Comparison of ENCODE assay signal across 18 cellular contexts in genomic region chr1:2060082-2060481, GRCh38. TPM values are rescaled to one million over a fixed set of nuclear protein-coding genes. Genes with fewer than 3 reads are reported as not detected.
DNase-seq lines count a peak whose midpoint lies in the region; ATAC-seq and TF ChIP-seq lines count a peak whose summit lies in the region.
"Had no signal": no experiment of that assay in that cellular context is flagged by ENCODE, and none has a peak within 500 bp of the region (broad histone marks: within the 10 kb centered on the region; RNA-seq: fewer than 3 reads in every experiment).

No MANE protein-coding gene starts in this region.

- H3K4me2 ChIP-seq in BLaER1 = peak overlapping the region; percentile 94
- no peak overlapping the region for H3K4me2 ChIP-seq in IMR-90 (ENCODE audit: low read depth, low read length)
- H3K4me2 ChIP-seq in neuronal stem cell (ENCODE audit: insufficient read depth, low read length, poor library complexity, severe bottlenecking) = no peak overlapping the region

- H3K79me1 ChIP-seq in IMR-90 (ENCODE audit: low read depth in 1 of 2, low read length in 2 of 2) (no peaks in the 10 kb centered on the region), neuronal stem cell (ENCODE audit: low read depth, low read length) (peaks cover 5% of the 10 kb centered on the region)

- CTCF ChIA-PET in IMR-90 (lab: Yijun Ruan, JAX) = no interaction called here

- H3K14ac ChIP-seq in IMR-90 (replicated peaks; ENCODE audit: low read depth, low read length) (no peak overlapping the region), neuronal stem cell (ENCODE audit: low read length) (no peak overlapping the region)

- intact Hi-C loops in IMR-90 (cut with micrococcal nuclease) (no loop called here), left lung (cut with DNase I) (no loop called here), thyroid gland (cut with DNase I) (no loop called here)

- H4K8ac ChIP-seq in IMR-90 (ENCODE audit: low read depth in 2 of 2, low read length in 2 of 2) (no peak overlapping the region), neuronal stem cell (ENCODE audit: low read depth, low read length) (peak overlapping the region; percentile 17)

- H2AK5ac ChIP-seq in IMR-90 (ENCODE audit: low read depth, low read length) = no peak overlapping the region
- H2AK5ac ChIP-seq in neuronal stem cell (ENCODE audit: low read depth, low read length) = no peak overlapping the region

- H3K9me3 ChIP-seq in BLaER1 = peaks cover 35% of the 10 kb centered on the region
- H3K9me3 ChIP-seq in IMR-90 (ENCODE audit: control insufficient read depth, insufficient read depth, low read length) = no peaks in the 10 kb centered on the region
- peaks cover 0 to 4% of the 10 kb centered on the region in 2 donors for H3K9me3 ChIP-seq in left lung
- peaks cover 3 to 8% of the 10 kb centered on the region in 2 donors for H3K9me3 ChIP-seq in neuronal stem cell (replicated peaks in 1 of 2; ENCODE audit: control insufficient read depth in 2 of 2, insufficient read depth in 1 of 2, low read depth in 1 of 2, low read length in 2 of 2)
- no peaks in the 10 kb centered on the region for H3K9me3 ChIP-seq in thyroid gland

- DNase-seq in IMR-90 (no peak), left lung (peak in 1 of 2 donors; percentile 81), neuronal stem cell (ENCODE audit: low spot score) (no peak), SK-N-DZ (ENCODE audit: low spot score) (no peak), thyroid gland (no peak)
- no peak for DNase-seq in activated CD4-positive, alpha-beta T cell treated with anti-CD3 and anti-CD28 coated beads for 4 hours
- DNase-seq: ACHN; CD8-positive, alpha-beta T cell; COR-L47; DND-41; GF-D8; GOT3; H9 had no signal

- no peak overlapping the region for H2BK12ac ChIP-seq in neuronal stem cell (ENCODE audit: low read length)

- H3K36me3 ChIP-seq in BLaER1 = peaks cover 4% of the 10 kb centered on the region
- H3K36me3 ChIP-seq in IMR-90 (ENCODE audit: control insufficient read depth, insufficient read depth, low read length) = no peaks in the 10 kb centered on the region
- peaks cover 0 to 28% of the 10 kb centered on the region in 2 donors for H3K36me3 ChIP-seq in left lung
- H3K36me3 ChIP-seq in neuronal stem cell (replicated peaks in 1 of 2; ENCODE audit: control insufficient read depth in 2 of 2, insufficient read depth in 2 of 2, low read length in 2 of 2) = peaks cover 0 to 9% of the 10 kb centered on the region in 2 donors
- peaks cover 6 to 7% of the 10 kb centered on the region in 2 donors for H3K36me3 ChIP-seq in thyroid gland

- dilution Hi-C loops in IMR-90 (cut with HindIII; ENCODE audit: low sequenced_read_pairs, unreplicated experiment) = no loop called here

- H3K18ac ChIP-seq in IMR-90 (ENCODE audit: low read depth, low read length) = no peak overlapping the region
- no peak overlapping the region for H3K18ac ChIP-seq in neuronal stem cell (ENCODE audit: low read length)

- H3K9ac ChIP-seq in BLaER1 = peak overlapping the region; percentile 72
- no peak overlapping the region for H3K9ac ChIP-seq in IMR-90 (ENCODE audit: low read depth, low read length)
- no peak overlapping the region for H3K9ac ChIP-seq in neuronal stem cell (ENCODE audit: low read depth, low read length, poor library complexity)

- H3K56ac ChIP-seq in IMR-90 (ENCODE audit: extremely low read depth, insufficient read depth, low read length) = no peak overlapping the region

- H2BK20ac ChIP-seq in IMR-90 (ENCODE audit: low read depth, low read length) = no peak overlapping the region

- no peaks in the 10 kb centered on the region for H3K27me3 ChIP-seq in BLaER1
- peaks cover 1% of the 10 kb centered on the region; the same call in 1 of the 2 replicates for H3K27me3 ChIP-seq in IMR-90 (ENCODE audit: control insufficient read depth, insufficient read depth, low read length)
- H3K27me3 ChIP-seq in left lung = no peaks in the 10 kb centered on the region
- H3K27me3 ChIP-seq in neuronal stem cell (ENCODE audit: control insufficient read depth in 3 of 3, insufficient read depth in 3 of 3, low read depth in 1 of 3, low read length in 3 of 3) = peaks cover 0 to 13% (median 0%) of the 10 kb centered on the region in 3 experiments
- H3K27me3 ChIP-seq in thyroid gland = no peaks in the 10 kb centered on the region

- no peak for ATAC-seq in IMR-90 (ENCODE audit: low read depth)
- ATAC-seq in left lung = peak; percentile 71
- no peak for ATAC-seq in HG03108 (IDR thresholded peaks at IDR 0.05; ENCODE audit: unreplicated experiment)
- ATAC-seq: CD8-positive, alpha-beta T cell had no signal

- POLR2A ChIA-PET in IMR-90 (lab: Charles Lee; ENCODE audit: unreplicated experiment) = no interaction called here

- in situ Hi-C loops in IMR-90 (cut with MboI; ENCODE audit: low sequenced_read_pairs) = no loop called here

- BruUV-seq in IMR-90 (replicated peaks; lab: Mats Ljungman, UMichigan) = no TSS peak

- H4K91ac ChIP-seq in IMR-90 (ENCODE audit: insufficient read depth, low read depth, low read length) = no peak overlapping the region
- no peak overlapping the region for H4K91ac ChIP-seq in neuronal stem cell (ENCODE audit: low read depth, low read length, poor library complexity)

- TF ChIP-seq POLR2A in IMR-90 (IDR thresholded peaks at IDR 0.05; ENCODE audit: low read depth, low read length) = no peak
- no peak for TF ChIP-seq POLR2A in thyroid gland (IDR thresholded peaks at IDR 0.05)

- 90% methylated on average over 2 of the region's 15 CpGs; no CpG with 5 or more reads in 1 of the 2 experiments for WGBS in IMR-90 (ENCODE audit: extremely low coverage in 2 of 2, insufficient read length in 1 of 2), 2 experiments
- no CpG with 5 or more reads among the region's 15 CpGs for WGBS in neuronal stem cell (ENCODE audit: extremely low coverage in 2 of 2, insufficient read length in 2 of 2, insufficient replicate concordance in 1 of 2), 2 donors
- WGBS in thyroid gland, 2 donors = 92 to 94% methylated on average over 7 to 13 of the region's 15 CpGs

- H2BK15ac ChIP-seq in IMR-90 (ENCODE audit: low read depth, low read length) = no peak overlapping the region
- no peak overlapping the region for H2BK15ac ChIP-seq in neuronal stem cell (ENCODE audit: low read length)

- H3K4ac ChIP-seq in IMR-90 (ENCODE audit: low read depth, low read length) (no peak overlapping the region), neuronal stem cell (ENCODE audit: low read length) (no peak overlapping the region)

- H4K5ac ChIP-seq in IMR-90 (ENCODE audit: low read depth, low read length) = no peak overlapping the region

- H3K27ac ChIP-seq in BLaER1 = peak overlapping the region; percentile 90
- no peak overlapping the region for H3K27ac ChIP-seq in IMR-90 (ENCODE audit: insufficient read depth, low read length)
- H3K27ac ChIP-seq in left lung = peak overlapping the region; percentile 60 to 61
- H3K27ac ChIP-seq in neuronal stem cell (replicated peaks; ENCODE audit: low read length) = no peak overlapping the region
- H3K27ac ChIP-seq in thyroid gland = no peak overlapping the region

- H2BK5ac ChIP-seq in IMR-90 (ENCODE audit: low read depth, low read length, poor library complexity, severe bottlenecking) = no peak overlapping the region
- H2BK5ac ChIP-seq in neuronal stem cell (ENCODE audit: low read length) = peak overlapping the region; percentile 53

- peak overlapping the region; percentile 2 for H2AFZ ChIP-seq in IMR-90 (replicated peaks; ENCODE audit: low read length, poor library complexity)
- no peak overlapping the region for H2AFZ ChIP-seq in neuronal stem cell (ENCODE audit: low read length)

- H3K4me1 ChIP-seq in BLaER1 (peaks cover 82% of the 10 kb centered on the region), IMR-90 (ENCODE audit: control insufficient read depth, insufficient read depth, low read length) (no peaks in the 10 kb centered on the region), left lung (peaks cover 0 to 3% of the 10 kb centered on the region in 2 donors), neuronal stem cell (ENCODE audit: control insufficient read depth in 2 of 2, insufficient read depth in 1 of 2, low read depth in 1 of 2, low read length in 2 of 2) (no peaks in the 10 kb centered on the region), thyroid gland (peaks cover 0 to 11% of the 10 kb centered on the region in 2 donors)

- H2BK120ac ChIP-seq in IMR-90 (ENCODE audit: low read depth, low read length) (no peak overlapping the region), neuronal stem cell (ENCODE audit: low read depth, low read length) (no peak overlapping the region)

- no peak overlapping the region for H3K23ac ChIP-seq in IMR-90 (ENCODE audit: low read depth, low read length)
- H3K23ac ChIP-seq in neuronal stem cell (ENCODE audit: low read depth, low read length, poor library complexity) = peak overlapping the region; percentile 80

- no peaks in the 10 kb centered on the region for H3K9me1 ChIP-seq in IMR-90 (ENCODE audit: insufficient read depth, low read length)

- H4K20me1 ChIP-seq in BLaER1 = no peaks in the 10 kb centered on the region
- no peaks in the 10 kb centered on the region for H4K20me1 ChIP-seq in IMR-90 (ENCODE audit: insufficient read depth, low read length)

- no peak for TF ChIP-seq CTCF in IMR-90 (conservative IDR thresholded peaks at IDR 0.05; ENCODE audit: low read depth, low read length)
- TF ChIP-seq CTCF in left lung (IDR thresholded peaks at IDR 0.05) = no peak
- TF ChIP-seq CTCF in thyroid gland (IDR thresholded peaks at IDR 0.05) = no peak

- H2AK9ac ChIP-seq in IMR-90 (replicated peaks; ENCODE audit: low read depth, low read length, poor library complexity) = no peak overlapping the region

- no peak for TF ChIP-seq RAD21 in IMR-90 (IDR thresholded peaks at IDR 0.05; ENCODE audit: low read length)

- H3K4me3 ChIP-seq in BLaER1 (peak overlapping the region; percentile 48), IMR-90 (ENCODE audit: insufficient read depth, low read depth, low read length) (no peak overlapping the region), left lung (no peak overlapping the region), neuronal stem cell (ENCODE audit: low read length in 2 of 2) (no peak overlapping the region), thyroid gland (replicated peaks in 1 of 3) (no peak overlapping the region)

RNA-seq across cellular contexts. Expression of gene PRKCZ, which starts 9.9 kb away (rescaled TPM):
- 2.0 and 2.8 TPM in 2 replicates for total RNA-seq in IMR-90 (2012; rRNA removed)
- 3.5 and 4.4 TPM in 2 replicates for polyA plus RNA-seq in IMR-90 (2012; rRNA removed)
- 3.8 and 4.0 TPM in 2 replicates for polyA plus RNA-seq in IMR-90 (2012; cell fraction: cytosol; rRNA removed)
- 5.9 and 7.4 TPM in 2 replicates for polyA plus RNA-seq in IMR-90 (2012; cell fraction: nucleus; rRNA removed; ENCODE audit: low replicate concordance)
- total RNA-seq in left lung = 100 to 1,000 TPM; 100 to 129 TPM
- 29.7 TPM for polyA plus RNA-seq in neuronal stem cell (2013, experiment 1 of 2)
- polyA plus RNA-seq in neuronal stem cell (2013, experiment 2 of 2) = 28.1 TPM
- polyA plus RNA-seq in SK-N-DZ (2014; cell fraction: cytosol; rRNA removed) = 4.2 and 6.3 TPM in 2 replicates
- 5.0 and 8.7 TPM in 2 replicates for polyA plus RNA-seq in SK-N-DZ (2014; cell fraction: nucleus; rRNA removed)
- total RNA-seq in thyroid gland = 10 to 100 TPM; 33.6 to 53.0 (median 44.3) TPM
- total RNA-seq: HT1080 had no signal

RNA-seq across cellular contexts. Expression of gene GABRD, which starts 40.9 kb away (rescaled TPM):
- total RNA-seq in IMR-90 (2012; rRNA removed) = not detected in 2 replicates
- polyA plus RNA-seq in IMR-90 (2012; rRNA removed) = not detected in 2 replicates
- polyA plus RNA-seq in IMR-90 (2012; cell fraction: cytosol; rRNA removed) = not detected in 2 replicates
- not detected in 2 replicates for polyA plus RNA-seq in IMR-90 (2012; cell fraction: nucleus; rRNA removed; ENCODE audit: low replicate concordance)
- under 1 TPM; 0.31 to 0.50 TPM for total RNA-seq in left lung
- polyA plus RNA-seq in neuronal stem cell (2013, experiment 1 of 2) = 0.08 TPM
- 0.04 TPM for polyA plus RNA-seq in neuronal stem cell (2013, experiment 2 of 2)
- 0.15 TPM in 1 of 2 replicates, not detected in the other for polyA plus RNA-seq in SK-N-DZ (2014; cell fraction: cytosol; rRNA removed)
- not detected in 2 replicates for polyA plus RNA-seq in SK-N-DZ (2014; cell fraction: nucleus; rRNA removed)
- total RNA-seq in thyroid gland = under 1 TPM in 2 of 4 donors, not detected in 2; 0.49 to 0.78 TPM
- total RNA-seq: HT1080 had no signal
- polyA plus RNA-seq: CD14-positive monocyte had no signal

RNA-seq across cellular contexts. Expression of gene CFAP74, which starts 56.5 kb away (rescaled TPM):
- not detected in 2 replicates for total RNA-seq in IMR-90 (2012; rRNA removed)
- not detected in 2 replicates for polyA plus RNA-seq in IMR-90 (2012; rRNA removed)
- not detected in 2 replicates for polyA plus RNA-seq in IMR-90 (2012; cell fraction: cytosol; rRNA removed)
- polyA plus RNA-seq in IMR-90 (2012; cell fraction: nucleus; rRNA removed; ENCODE audit: low replicate concordance) = 0.02 TPM in 1 of 2 replicates, not detected in the other
- total RNA-seq in left lung = 1 to 10 TPM in 1 of 2 donors, under 1 TPM in 1; 0.23 to 2.6 TPM
- polyA plus RNA-seq in neuronal stem cell (2013, experiment 1 of 2) = 0.31 TPM
- 0.22 TPM for polyA plus RNA-seq in neuronal stem cell (2013, experiment 2 of 2)
- not detected in 2 replicates for polyA plus RNA-seq in SK-N-DZ (2014; cell fraction: cytosol; rRNA removed)
- not detected in 2 replicates for polyA plus RNA-seq in SK-N-DZ (2014; cell fraction: nucleus; rRNA removed)
- total RNA-seq in thyroid gland = under 1 TPM in 1 of 4 donors, not detected in 3; 0.13 TPM
- total RNA-seq: A172; CD8-positive, alpha-beta T cell; HT1080 had no signal
- polyA plus RNA-seq: CD14-positive monocyte had no signal

Comparison
In these comparisons a context has a peak if more than half of its experiments do, and no peak if none do; other contexts are left out.
1. H3K27ac ChIP-seq: peak in BLaER1 (single experiment) and left lung (2 of 2); none in IMR-90 (single experiment), neuronal stem cell (single experiment) and thyroid gland (0 of 3).